ENCODE assay signal across 10 cellular contexts in genomic region chr5:96721351-96721970, GRCh38. TPM values are rescaled to one million over a fixed set of nuclear protein-coding genes. Genes with fewer than 3 reads are reported as not detected.
DNase-seq lines count a peak whose midpoint lies in the region; ATAC-seq, FAIRE-seq and TF ChIP-seq lines count a peak whose summit lies in the region.
"Had no signal": no experiment of that assay in that cellular context is flagged by ENCODE, and none has a peak within 500 bp of the region (broad histone marks: within the 10 kb centered on the region; RNA-seq: fewer than 3 reads in every experiment).

No MANE protein-coding gene starts in this region.

- peaks cover 3% of the 10 kb centered on the region for H3K4me1 Mint-ChIP-seq in activated CD4-positive, alpha-beta T cell treated with anti-CD3 and anti-CD28 coated beads, Interleukin-2, amount 10 ng/mL, durations not matched to agents 24 days and 14 days
- H3K4me1 Mint-ChIP-seq in brain (peaks cover 38% of the 10 kb centered on the region), immature natural killer cell (peaks cover 51 to 78% of the 10 kb centered on the region in 2 donors)

- FAIRE-seq in GM19239 (lab: Jason Lieb, UNC), result no peak

- ATAC-seq in aorta (ENCODE audit: low FRiP score) (peak; percentile 59), HG02973 (IDR thresholded peaks at IDR 0.05; ENCODE audit: unreplicated experiment) (no peak)

- no peak for TF ChIP-seq CTCF in brain (conservative IDR thresholded peaks at IDR 0.05)

- H3K36me3 Mint-ChIP-seq in activated CD4-positive, alpha-beta T cell treated with anti-CD3 and anti-CD28 coated beads, Interleukin-2, amount 10 ng/mL, durations not matched to agents 24 days and 14 days (ENCODE audit: low read depth), result peaks cover 16% of the 10 kb centered on the region
- no peaks in the 10 kb centered on the region for H3K36me3 Mint-ChIP-seq in brain
- peaks cover 0 to 7% (median 4%) of the 10 kb centered on the region in 3 donors for H3K36me3 Mint-ChIP-seq in immature natural killer cell

- DNase-seq in activated CD4-positive, alpha-beta T cell treated with anti-CD3 and anti-CD28 coated beads, Interleukin-2, amount 10 ng/mL, durations not matched to agents 24 days and 14 days, result peak; percentile 50
- DNase-seq in activated CD4-positive, alpha-beta T cell treated with anti-CD3 and anti-CD28 coated beads for 4 hours, result no peak
- DNase-seq in immature natural killer cell, result no peak
- DNase-seq in aorta, result no peak
- no peak for DNase-seq in GM19239 (ENCODE audit: insufficient read length, low spot score)
- DNase-seq in NCI-H1105 treated with DMSO at 0.1 percent for 48 hours (lab: John Stamatoyannopoulos, UW), result no peak
- DNase-seq: NCI-H345, SW 1271 had no signal

- H3K4me3 Mint-ChIP-seq in activated CD4-positive, alpha-beta T cell treated with anti-CD3 and anti-CD28 coated beads, Interleukin-2, amount 10 ng/mL, durations not matched to agents 24 days and 14 days, result no peak overlapping the region
- H3K4me3 Mint-ChIP-seq in brain, result no peak overlapping the region
- peak overlapping the region in 1 of 5 donors; percentile 50 for H3K4me3 Mint-ChIP-seq in immature natural killer cell

- no peak overlapping the region for H3K27ac ChIP-seq in aorta (ENCODE audit: low read depth in 1 of 2, low read length in 2 of 2)

- no peaks in the 10 kb centered on the region for H3K9me3 ChIP-seq in aorta (ENCODE audit: control insufficient read depth, low read length)

- H3K27me3 Mint-ChIP-seq in activated CD4-positive, alpha-beta T cell treated with anti-CD3 and anti-CD28 coated beads, Interleukin-2, amount 10 ng/mL, durations not matched to agents 24 days and 14 days, result no peaks in the 10 kb centered on the region
- H3K27me3 Mint-ChIP-seq in brain, result peaks cover 3% of the 10 kb centered on the region
- no peaks in the 10 kb centered on the region for H3K27me3 Mint-ChIP-seq in immature natural killer cell (ENCODE audit: low read depth in 3 of 3)

- no peaks in the 10 kb centered on the region for H3K36me3 ChIP-seq in aorta (ENCODE audit: control insufficient read depth in 1 of 2, insufficient read depth in 2 of 2, low read length in 1 of 2)

- H3K27ac Mint-ChIP-seq in activated CD4-positive, alpha-beta T cell treated with anti-CD3 and anti-CD28 coated beads, Interleukin-2, amount 10 ng/mL, durations not matched to agents 24 days and 14 days, result no peak overlapping the region
- peak overlapping the region in 4 of 5 experiments; percentile 32 to 67 (median 44) for H3K27ac Mint-ChIP-seq in brain
- peak overlapping the region; percentile 52 to 83 (median 73) for H3K27ac Mint-ChIP-seq in immature natural killer cell

- no peaks in the 10 kb centered on the region for H3K9me3 Mint-ChIP-seq in activated CD4-positive, alpha-beta T cell treated with anti-CD3 and anti-CD28 coated beads, Interleukin-2, amount 10 ng/mL, durations not matched to agents 24 days and 14 days
- H3K9me3 Mint-ChIP-seq in brain, result no peaks in the 10 kb centered on the region
- no peaks in the 10 kb centered on the region for H3K9me3 Mint-ChIP-seq in immature natural killer cell

- intact Hi-C loops in activated CD4-positive, alpha-beta T cell treated with anti-CD3 and anti-CD28 coated beads, Interleukin-2, amount 10 ng/mL, durations not matched to agents 24 days and 14 days (cut with micrococcal nuclease), result no loop called here
- intact Hi-C loops in aorta (cut with DNase I), result loop anchor here in 1 of 2 donors (10.0 kb wide), 1 partner anchor 107 kb away; no protein-coding TSS in a partner anchor

- H3K4me1 ChIP-seq in aorta (ENCODE audit: control insufficient read depth in 1 of 2, insufficient read depth in 2 of 2, low read length in 2 of 2), result peaks cover 2 to 6% of the 10 kb centered on the region in 2 donors

- no peaks in the 10 kb centered on the region for H3K27me3 ChIP-seq in aorta (ENCODE audit: control insufficient read depth in 1 of 2, insufficient read depth in 2 of 2, low read length in 1 of 2)

- no peak overlapping the region for H3K4me3 ChIP-seq in aorta (ENCODE audit: low read length in 2 of 2)

RNA-seq across cellular contexts. Expression of gene CAST, which starts 59.3 kb away (rescaled TPM):
- total RNA-seq in activated CD4-positive, alpha-beta T cell treated with anti-CD3 and anti-CD28 coated beads, Interleukin-2, amount 10 ng/mL, durations not matched to agents 24 days and 14 days, result 99.3 and 104 TPM in 2 replicates
- polyA plus RNA-seq in brain (ENCODE audit: insufficient read depth, low read depth, low replicate concordance), result 18.9 TPM
- polyA plus RNA-seq in immature natural killer cell, result 100 to 1,000 TPM in 1 of 3 donors, 10 to 100 TPM in 2; 24.0 to 133 (median 59.9) TPM
- total RNA-seq in aorta, result 100 to 1,000 TPM; 305 to 307 TPM
- 100 to 1,000 TPM; 101 to 118 TPM for polyA plus RNA-seq in aorta
